Comparison of ENCODE assay signal across 8 cellular contexts in genomic region chr12:57743769-57744168, GRCh38. TPM values are rescaled to one million over a fixed set of nuclear protein-coding genes. Genes with fewer than 3 reads are reported as not detected.
DNase-seq lines count a peak whose midpoint lies in the region; ATAC-seq, FAIRE-seq and TF ChIP-seq lines count a peak whose summit lies in the region.
"Had no signal": no experiment of that assay in that cellular context is flagged by ENCODE, and none has a peak within 500 bp of the region (broad histone marks: within the 10 kb centered on the region; RNA-seq: fewer than 3 reads in every experiment).

No MANE protein-coding gene starts in this region.

- no peak for ATAC-seq in T-helper 17 cell
- ATAC-seq in natural killer cell: no peak

- 67 to 75% methylated on average over 2 of the region's 2 CpGs for WGBS in GM23248 (ENCODE audit: low coverage in 1 of 2, low lambda C conversion rate in 2 of 2, missing lambda C conversion rate in 2 of 2), 2 experiments

- H3K9me2 ChIP-seq in GM23248 (ENCODE audit: insufficient read depth): no peaks in the 10 kb centered on the region

- no peaks in the 10 kb centered on the region for H3K9me3 Mint-ChIP-seq in natural killer cell

- H4K20me1 ChIP-seq in GM23248 (ENCODE audit: insufficient read depth): no peaks in the 10 kb centered on the region

- peaks cover 5% of the 10 kb centered on the region; the same call in 1 of the 2 replicates for H3K4me1 ChIP-seq in GM23248 (ENCODE audit: insufficient read depth)

- H3K27ac Mint-ChIP-seq in T-helper 17 cell: peak overlapping the region; percentile 99
- peak overlapping the region; percentile 98 to 99 for H3K27ac Mint-ChIP-seq in natural killer cell

- TF ChIP-seq CTCF in natural killer cell (IDR thresholded peaks at IDR 0.05): no peak

- in situ Hi-C loops in GM23248 (cut with MboI): no loop called here

- peaks cover 25% of the 10 kb centered on the region for H3F3A ChIP-seq in GM23248 (ENCODE audit: insufficient read depth)

- peak overlapping the region; percentile 73; the same call in 1 of the 2 replicates for H2AFZ ChIP-seq in GM23248

- H3K79me2 ChIP-seq in GM23248 (ENCODE audit: insufficient read depth): peaks cover 7% of the 10 kb centered on the region; the same call in 1 of the 2 replicates

- peak overlapping the region; percentile 98; the same call in 1 of the 2 replicates for H3K9ac ChIP-seq in GM23248

- no peak for TF ChIP-seq POLR2A in GM12891 (IDR thresholded peaks at IDR 0.05; ENCODE audit: low read depth, low read length)

- peaks cover 16% of the 10 kb centered on the region for H3K27me3 ChIP-seq in GM23248 (replicated peaks; ENCODE audit: insufficient read depth)

- peak overlapping the region; percentile 95; the same call in 1 of the 2 replicates for H3K27ac ChIP-seq in GM23248

- no peak overlapping the region for H3K4me3 ChIP-seq in GM23248

- peak overlapping the region; percentile 97 for H3K4me3 Mint-ChIP-seq in T-helper 17 cell
- H3K4me3 Mint-ChIP-seq in natural killer cell: peak overlapping the region; percentile 98

- peak overlapping the region; percentile 20 for H3K4me2 ChIP-seq in GM23248 (ENCODE audit: unreplicated experiment)

- FAIRE-seq in GM12891 (lab: Jason Lieb, UNC): no peak
- FAIRE-seq: urothelium cell line had no signal

- H3K36me3 Mint-ChIP-seq in T-helper 17 cell (ENCODE audit: low read depth) (no peaks in the 10 kb centered on the region), natural killer cell (peaks cover 6% of the 10 kb centered on the region)

- peaks cover 54% of the 10 kb centered on the region for H3K4me1 Mint-ChIP-seq in T-helper 17 cell
- peaks cover 56 to 57% of the 10 kb centered on the region in 2 donors for H3K4me1 Mint-ChIP-seq in natural killer cell

- no peaks in the 10 kb centered on the region for H3K9me3 ChIP-seq in GM23248 (ENCODE audit: low read depth)
- no peaks in the 10 kb centered on the region for H3K9me3 ChIP-seq in T-helper 17 cell (ENCODE audit: control insufficient read depth, low read length, poor library complexity, severe bottlenecking)

- intact Hi-C loops in natural killer cell (cut with micrococcal nuclease): loop anchor here (1.0 to 5.0 kb wide), 4 partner anchors 9 to 266 kb away; partner anchors contain the start of genes ARHGAP9, CDK4 and PIP4K2C

- DNase-seq in GM23248 (no peak), T-helper 17 cell (no peak), natural killer cell (no peak), GM12891 (ENCODE audit: insufficient read length, low spot score) (no peak), ureter (ENCODE audit: low spot score) (no peak)
- no peak for DNase-seq in stimulated activated naive CD4-positive, alpha-beta T cell (lab: John Stamatoyannopoulos, UW)
- DNase-seq: NCI-H446 treated with DMSO at 0.1 percent for 48 hours had no signal

- no peaks in the 10 kb centered on the region for H3K27me3 Mint-ChIP-seq in T-helper 17 cell
- H3K27me3 Mint-ChIP-seq in natural killer cell (ENCODE audit: low read depth in 2 of 2): no peaks in the 10 kb centered on the region

- H3K36me3 ChIP-seq in GM23248 (ENCODE audit: low read depth): peaks cover 11% of the 10 kb centered on the region; the same call in 1 of the 2 replicates

TF ChIP-seq in GM12891, 5 proteins besides CTCF, POLR2A, EP300 and RAD21:
- TF ChIP-seq POU2F2 (IDR thresholded peaks at IDR 0.05; ENCODE audit: low read depth, low read length) (no peak), POLR2AphosphoS5 (IDR thresholded peaks at IDR 0.05; ENCODE audit: low read depth, low read length) (no peak), SPI1 (IDR thresholded peaks at IDR 0.05; ENCODE audit: low read depth, low read length) (no peak), TAF1 (IDR thresholded peaks at IDR 0.05; ENCODE audit: low read depth, low read length) (no peak), PAX5 (IDR thresholded peaks at IDR 0.05; ENCODE audit: insufficient read depth, low read length, severe bottlenecking) (no peak)

RNA-seq across cellular contexts. Expression of gene TSPAN31, which starts 1.1 kb away (rescaled TPM):
- total RNA-seq in GM23248 (2014; rRNA removed; shearing (Covaris generic)): 70.8 and 112 TPM in 2 replicates
- polyA plus RNA-seq in GM23248 (2016; fragmentation: Nextera tagmentation; extraction: Ambion mirVana): 47.2 and 48.4 TPM in 2 replicates
- total RNA-seq in T-helper 17 cell (10 to 100 TPM in 1 of 2 donors, 1 to 10 TPM in 1; 9.6 to 11.8 TPM), natural killer cell (10 to 100 TPM; 18.3 to 27.0 (median 23.5) TPM), ureter (45.6 TPM)
- polyA plus RNA-seq in GM12891 (2012; ENCODE audit: low read depth, missing spikeins): 24.1 TPM

RNA-seq across cellular contexts. Expression of gene AGAP2, which starts 5.2 kb away (rescaled TPM):
- total RNA-seq in GM23248 (2014; rRNA removed; shearing (Covaris generic)): under 0.01 TPM in 1 of 2 replicates, not detected in the other
- 0.11 TPM in 1 of 2 replicates, not detected in the other for polyA plus RNA-seq in GM23248 (2016; fragmentation: Nextera tagmentation; extraction: Ambion mirVana)
- total RNA-seq in T-helper 17 cell: 10 to 100 TPM; 46.5 to 57.6 TPM
- 10 to 100 TPM; 54.1 to 63.5 (median 54.8) TPM for total RNA-seq in natural killer cell
- 6.3 TPM for polyA plus RNA-seq in GM12891 (2012; ENCODE audit: low read depth, missing spikeins)
- 2.8 TPM for total RNA-seq in ureter

RNA-seq across cellular contexts. Expression of gene CDK4, which starts 8.3 kb away (rescaled TPM):
- total RNA-seq in GM23248 (2014; rRNA removed; shearing (Covaris generic)): 133 and 152 TPM in 2 replicates
- polyA plus RNA-seq in GM23248 (2016; fragmentation: Nextera tagmentation; extraction: Ambion mirVana): 123 and 137 TPM in 2 replicates
- total RNA-seq in T-helper 17 cell (10 to 100 TPM; 20.8 to 21.3 TPM), natural killer cell (10 to 100 TPM; 30.7 to 39.5 (median 37.7) TPM), ureter (86.5 TPM)
- polyA plus RNA-seq in GM12891 (2012; ENCODE audit: low read depth, missing spikeins): 100 TPM

RNA-seq across cellular contexts. Expression of gene MARCHF9, which starts 11.1 kb away (rescaled TPM):
- total RNA-seq in GM23248 (2014; rRNA removed; shearing (Covaris generic)): 0.97 and 1.4 TPM in 2 replicates
- polyA plus RNA-seq in GM23248 (2016; fragmentation: Nextera tagmentation; extraction: Ambion mirVana): 0.18 TPM in 1 of 2 replicates, not detected in the other
- 10 to 100 TPM; 45.3 to 62.4 TPM for total RNA-seq in T-helper 17 cell
- 10 to 100 TPM; 25.4 to 28.4 (median 26.0) TPM for total RNA-seq in natural killer cell
- polyA plus RNA-seq in GM12891 (2012; ENCODE audit: low read depth, missing spikeins): 6.8 TPM
- total RNA-seq in ureter: 12.1 TPM

RNA-seq across cellular contexts. Expression of gene CYP27B1, which starts 23.1 kb away (rescaled TPM):
- total RNA-seq in GM23248 (2014; rRNA removed; shearing (Covaris generic)): 0.86 and 1.0 TPM in 2 replicates
- 0.42 and 0.78 TPM in 2 replicates for polyA plus RNA-seq in GM23248 (2016; fragmentation: Nextera tagmentation; extraction: Ambion mirVana)
- total RNA-seq in T-helper 17 cell (1 to 10 TPM; 1.4 to 1.7 TPM), natural killer cell (1 to 10 TPM; 1.1 to 1.7 (median 1.6) TPM), ureter (1.6 TPM)
- 0.85 TPM for polyA plus RNA-seq in GM12891 (2012; ENCODE audit: low read depth, missing spikeins)

Comparison
In these comparisons a context has a peak if more than half of its experiments do, and no peak if none do; other contexts are left out.
1. RNA of gene AGAP2, which starts 5.2 kb away (total RNA-seq): 46.5 to 57.6 TPM in T-helper 17 cell and 54.1 to 63.5 TPM in natural killer cell; 2.8 TPM in ureter (single experiment) and under 0.01 TPM in GM23248; every median in the first group is over 10 times any median in the second.